ENCODE assay signal across 8 cellular contexts in genomic region chr15:72127724-72128322, GRCh38.
"Had no signal": no experiment of that assay in that cellular context is flagged by ENCODE, and none has a peak within 500 bp of the region (broad histone marks: within the 10 kb centered on the region; RNA-seq: fewer than 3 reads in every experiment).

No MANE protein-coding gene starts in this region.

- H3K4me1 ChIP-seq: HAP-1 had no signal

- H3K36me3 ChIP-seq: HAP-1 had no signal

- DNase-seq: GM23248, GOT3, H7, IMR-90, KG1 had no signal

- H3K4me3 ChIP-seq: GM23248, HAP-1, K562 had no signal

- FAIRE-seq: K562 had no signal

- H3K27ac ChIP-seq: GM23248 had no signal

- ATAC-seq: HCT116, K562 had no signal

- H3K9me3 ChIP-seq: HAP-1 had no signal
